In the genomic region with DNA sequence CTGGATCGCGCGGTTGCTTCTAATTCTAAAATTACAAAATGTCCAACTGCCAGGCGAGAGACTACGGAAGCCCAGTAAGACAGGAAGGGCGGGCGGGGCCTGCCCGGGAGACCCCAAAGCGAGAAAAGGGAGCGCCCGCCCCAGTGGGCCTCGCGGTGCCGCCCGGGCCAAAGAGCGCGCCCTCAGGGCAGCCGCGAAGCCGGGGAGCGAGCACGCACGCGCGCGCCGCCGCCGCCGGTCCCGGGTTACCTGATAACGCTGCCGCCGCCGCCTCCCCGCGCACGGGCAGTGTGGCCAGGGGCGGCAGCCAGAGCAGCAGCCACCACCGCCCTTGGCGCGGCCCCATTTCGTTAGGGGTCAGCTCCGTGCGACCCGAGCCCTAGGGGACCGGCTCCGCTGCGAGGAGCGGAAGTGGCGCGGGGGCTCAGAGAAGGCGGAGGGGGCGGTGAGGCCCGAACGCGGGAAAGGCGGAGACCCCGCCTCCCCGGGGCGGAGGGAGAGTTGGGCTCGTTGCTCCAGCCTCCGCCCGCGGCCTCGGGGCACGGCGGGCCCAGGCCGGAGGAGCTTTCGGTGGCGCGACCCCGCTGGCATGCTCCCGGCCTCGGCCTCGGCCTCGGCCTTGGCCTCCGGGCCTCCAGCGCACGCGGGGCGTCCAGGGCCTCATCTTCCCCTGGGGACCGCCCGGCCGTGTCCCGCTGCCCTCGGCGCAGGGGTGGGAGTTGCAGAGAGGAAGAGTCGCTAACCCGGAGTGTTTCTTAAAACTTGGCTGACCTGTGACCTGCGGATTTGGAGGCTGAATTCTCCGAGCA, we compare ENCODE assay signal across 8 cellular contexts. TPM values are rescaled to one million over a fixed set of nuclear protein-coding genes. Genes with fewer than 3 reads are reported as not detected.
A peak's percentile ranks its signal among the peaks of the same experiment; 100 is the strongest.
DNase-seq lines count a peak whose midpoint lies in the region; ATAC-seq and TF ChIP-seq lines count a peak whose summit lies in the region.

Gene NEMP2 (minus strand): TSS at position 413 of the 809 bp plus-strand sequence. CDS start 67 bp downstream, at position 346.

- BruUV-seq in OCI-LY7 (replicated peaks; lab: Mats Ljungman, UMichigan), result no TSS peak

- H2AFZ ChIP-seq in OCI-LY7 (ENCODE audit: low read length), result peak within 1 kb of the TSS; percentile 97

- H3K4me1 ChIP-seq in OCI-LY7 (ENCODE audit: insufficient read depth, low read length, poor library complexity, severe bottlenecking) (peaks cover 35% of the 10 kb centered on the region), esophagus (ENCODE audit: control insufficient read depth in 2 of 2, insufficient read depth in 2 of 2, low read length in 1 of 2) (peaks cover 2 to 4% of the 10 kb centered on the region in 2 donors), mucosa of stomach (ENCODE audit: control insufficient read depth, insufficient read depth, low read length) (peaks cover 26% of the 10 kb centered on the region)

- H3K27me3 ChIP-seq in esophagus (ENCODE audit: control insufficient read depth in 1 of 2, insufficient read depth in 2 of 2, low read length in 2 of 2) (no peaks in the 10 kb centered on the region), mucosa of stomach (ENCODE audit: control insufficient read depth, insufficient read depth, low read length) (no peaks in the 10 kb centered on the region)

- H3K9me3 ChIP-seq in OCI-LY7 (ENCODE audit: low read length) (peaks cover 27% of the 10 kb centered on the region; the same call in 1 of the 2 replicates), esophagus (ENCODE audit: control insufficient read depth in 2 of 2, insufficient read depth in 1 of 2, low read depth in 1 of 2, low read length in 1 of 2) (no peaks in the 10 kb centered on the region), mucosa of stomach (ENCODE audit: control insufficient read depth, low read length) (no peaks in the 10 kb centered on the region)

- intact Hi-C loops in OCI-LY7 (cut with micrococcal nuclease; ENCODE audit: unreplicated experiment), result loop anchor here (1.0 to 10.0 kb wide), 9 partner anchors 67 to 1143 kb away; partner anchors contain the start of genes ASNSD1, GLS, HIBCH and NAB1

- H3K27ac ChIP-seq in OCI-LY7 (ENCODE audit: low read depth, low read length, poor library complexity, severe bottlenecking) (peak within 1 kb of the TSS; percentile 86), esophagus (ENCODE audit: low read depth in 2 of 2, low read length in 1 of 2) (peak within 1 kb of the TSS; percentile 93 to 95)

- no peak for TF ChIP-seq CTCF in OCI-LY7 (conservative IDR thresholded peaks at IDR 0.05; ENCODE audit: low read length)

- H3K79me2 ChIP-seq in OCI-LY7 (ENCODE audit: insufficient read depth, low read depth, low read length), result peaks cover 13% of the 10 kb centered on the region; the same call in 1 of the 2 replicates

- H3K4me2 ChIP-seq in OCI-LY7 (ENCODE audit: low read length), result peak within 1 kb of the TSS; percentile 97

- ATAC-seq in GM19455 (IDR thresholded peaks at IDR 0.05; ENCODE audit: unreplicated experiment), result peak; percentile 74
- peak; percentile 26 for ATAC-seq in HG03575 (IDR thresholded peaks at IDR 0.05; ENCODE audit: extremely low read depth, insufficient number of reproducible peaks, low FRiP score, unreplicated experiment)

- H3K9ac ChIP-seq in mucosa of stomach (ENCODE audit: low read length), result peak within 1 kb of the TSS; percentile 88

- H3K4me3 ChIP-seq in OCI-LY7 (ENCODE audit: low read depth, low read length, poor library complexity, severe bottlenecking), result peak within 1 kb of the TSS; percentile 74
- H3K4me3 ChIP-seq in esophagus (ENCODE audit: low read depth in 1 of 2, low read length in 2 of 2), result peak within 1 kb of the TSS; percentile 73 to 85
- H3K4me3 ChIP-seq in mucosa of stomach (ENCODE audit: low read length), result peak within 1 kb of the TSS; percentile 85

- POLR2A ChIA-PET in OCI-LY7 (lab: Charles Lee), result interaction anchor here (1.0 to 2.1 kb wide), 10 partner anchors 9 to 772 kb away, joined by 3 to 8 read pairs (median 4); partner anchors contain the start of gene OSGEPL1

- H3K36me3 ChIP-seq in OCI-LY7 (ENCODE audit: insufficient read depth, low read length) (peaks cover 22% of the 10 kb centered on the region), esophagus (ENCODE audit: control insufficient read depth in 2 of 2, insufficient read depth in 2 of 2, low read length in 1 of 2) (no peaks in the 10 kb centered on the region), mucosa of stomach (ENCODE audit: control insufficient read depth, insufficient read depth, low read length) (no peaks in the 10 kb centered on the region)

- 0% methylated on average over 62 to 92 of the region's 92 CpGs for WGBS in esophagus, 2 donors

- no peaks in the 10 kb centered on the region for H3K9me2 ChIP-seq in OCI-LY7 (ENCODE audit: insufficient read depth, low read length)

- CTCF ChIA-PET in OCI-LY7 (lab: Charles Lee; ENCODE audit: unreplicated experiment), result interaction anchor here (0.6 kb wide), 1 partner anchor 478 kb away, joined by 3 read pairs; no protein-coding TSS in a partner anchor

- H4K20me1 ChIP-seq in OCI-LY7 (ENCODE audit: insufficient read depth, low read length), result no peaks in the 10 kb centered on the region

- peak; percentile 56 for DNase-seq in COLO829 (ENCODE audit: low spot score)
- peak; percentile 87 for DNase-seq in OCI-LY7 (ENCODE audit: low spot score)
- DNase-seq in activated T-cell treated with anti-CD3 and anti-CD28 coated beads for 4 hours, result peak; percentile 66
- DNase-seq in stimulated activated CD8-positive, alpha-beta memory T cell treated with anti-CD3 and anti-CD28 coated beads, Interleukin-7, amount 100 ng/mL, for 4 hours (ENCODE audit: low read depth in 2 of 2), result peak; percentile 50 to 83

RNA-seq across cellular contexts. Expression of gene NEMP2, which starts in this region (rescaled TPM):
- 5.1 and 5.6 TPM in 2 replicates for total RNA-seq in OCI-LY7 (2014; rRNA removed; shearing (Covaris generic))
- 18.5 and 21.6 TPM in 2 replicates for total RNA-seq in OCI-LY7 (2022)
- polyA plus RNA-seq in esophagus, result 1 to 10 TPM in 1 of 2 donors, under 1 TPM in 1; 0.61 to 1.4 TPM

Comparison
In these comparisons a context has a peak if more than half of its experiments do, and no peak if none do; other contexts are left out.
1. Peak in every context shown above with its lines: DNase-seq, ATAC-seq, H3K4me3 ChIP-seq and H3K27ac ChIP-seq.